ENCODE assay signal across 27 cellular contexts in the genomic region with DNA sequence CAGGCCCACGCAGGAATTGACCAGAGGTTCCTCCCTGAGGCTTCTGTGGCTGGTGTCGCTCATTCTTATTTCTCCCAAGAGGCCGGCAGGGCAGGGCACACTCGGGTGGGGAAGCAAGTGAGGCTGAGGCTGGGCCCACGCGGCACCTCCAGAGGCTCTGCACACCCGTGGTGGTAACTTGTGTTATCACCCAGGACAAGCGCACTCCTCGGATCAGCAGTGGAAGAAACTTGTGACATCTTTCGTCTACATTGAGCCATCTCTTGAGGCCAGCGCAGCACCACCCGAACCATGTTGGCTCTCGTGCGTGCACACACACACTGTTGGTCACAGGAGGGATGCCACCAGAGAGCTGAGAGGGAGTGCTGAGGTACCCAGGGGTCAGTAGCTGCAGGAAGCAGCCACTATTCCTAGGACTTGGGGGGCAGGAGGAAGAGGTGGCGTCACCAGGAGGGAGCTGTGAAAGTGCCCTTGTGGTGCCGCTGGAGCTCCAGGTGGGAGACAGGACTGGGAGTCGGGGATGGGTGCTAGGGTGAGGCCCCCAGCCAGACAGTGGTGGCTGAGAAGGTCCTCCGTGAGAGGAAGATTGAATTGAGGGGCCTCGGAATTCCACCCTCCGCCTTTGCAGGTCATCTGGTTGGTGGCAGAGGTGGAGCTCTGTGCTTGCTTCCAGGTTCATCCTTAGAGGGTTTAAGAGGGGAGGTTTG. TPM values are rescaled to one million over a fixed set of nuclear protein-coding genes. Genes with fewer than 3 reads are reported as not detected.
A peak's percentile ranks its signal among the peaks of the same experiment; 100 is the strongest.
DNase-seq lines count a peak whose midpoint lies in the region; ATAC-seq and TF ChIP-seq lines count a peak whose summit lies in the region.
"Had no signal": no experiment of that assay in that cellular context is flagged by ENCODE, and none has a peak within 500 bp of the region (broad histone marks: within the 10 kb centered on the region; RNA-seq: fewer than 3 reads in every experiment).

No MANE protein-coding gene starts in this region.

- no peak overlapping the region for H2BK15ac ChIP-seq in mesenchymal stem cell (ENCODE audit: low read depth, poor library complexity, severe bottlenecking)

- no peaks in the 10 kb centered on the region for H3K9me3 Mint-ChIP-seq in stimulated activated naive CD8-positive, alpha-beta T cell treated with anti-CD3 and anti-CD28 coated beads, Interleukin-15, Interleukin-2, amounts not matched to agents 100 ng/mL and 50 ng/mL, for 24 hours
- no peaks in the 10 kb centered on the region for H3K9me3 Mint-ChIP-seq in T-helper 2 cell treated with Interferon-gamma antibody and Interleukin-4, amounts not matched to agents 5 μg/mL and 100 μg/mL, for 36 hours
- H3K9me3 Mint-ChIP-seq: activated naive CD4-positive, alpha-beta T cell treated with anti-CD3 and anti-CD28 coated beads for 36 hours; activated T-cell treated with anti-CD3 and anti-CD28 coated beads, Interleukin-2, amount 50 U/mL, for 4 hours; dendritic cell treated with granulocyte-macrophage colony-stimulating factor and Interleukin-4, amounts not matched to agents 40 ng/mL and 50 ng/mL, for 4 days; T-cell had no signal

- peaks cover 75% of the 10 kb centered on the region for H3K36me3 Mint-ChIP-seq in stimulated activated naive CD8-positive, alpha-beta T cell treated with anti-CD3 and anti-CD28 coated beads, Interleukin-15, Interleukin-2, amounts not matched to agents 100 ng/mL and 50 ng/mL, for 24 hours (ENCODE audit: low read depth)
- peaks cover 65% of the 10 kb centered on the region for H3K36me3 Mint-ChIP-seq in T-helper 2 cell treated with Interferon-gamma antibody and Interleukin-4, amounts not matched to agents 5 μg/mL and 100 μg/mL, for 36 hours (ENCODE audit: low read depth)

- H3K4me1 Mint-ChIP-seq in stimulated activated naive CD8-positive, alpha-beta T cell treated with anti-CD3 and anti-CD28 coated beads, Interleukin-15, Interleukin-2, amounts not matched to agents 100 ng/mL and 50 ng/mL, for 24 hours (ENCODE audit: low read depth): peaks cover 30% of the 10 kb centered on the region
- peaks cover 19% of the 10 kb centered on the region for H3K4me1 Mint-ChIP-seq in T-helper 2 cell treated with Interferon-gamma antibody and Interleukin-4, amounts not matched to agents 5 μg/mL and 100 μg/mL, for 36 hours (ENCODE audit: low read depth)

- dilution Hi-C loops in mammary epithelial cell (cut with HindIII; ENCODE audit: low sequenced_read_pairs): no loop called here

- no peak overlapping the region for H3K4me3 Mint-ChIP-seq in stimulated activated naive CD8-positive, alpha-beta T cell treated with anti-CD3 and anti-CD28 coated beads, Interleukin-15, Interleukin-2, amounts not matched to agents 100 ng/mL and 50 ng/mL, for 24 hours
- no peak overlapping the region for H3K4me3 Mint-ChIP-seq in T-helper 2 cell treated with Interferon-gamma antibody and Interleukin-4, amounts not matched to agents 5 μg/mL and 100 μg/mL, for 36 hours
- H3K4me3 Mint-ChIP-seq: activated naive CD4-positive, alpha-beta T cell treated with anti-CD3 and anti-CD28 coated beads for 36 hours; activated T-cell treated with anti-CD3 and anti-CD28 coated beads, Interleukin-2, amount 50 U/mL, for 4 hours; dendritic cell treated with granulocyte-macrophage colony-stimulating factor and Interleukin-4, amounts not matched to agents 40 ng/mL and 50 ng/mL, for 4 days had no signal

- H3K36me3 ChIP-seq in mammary epithelial cell (ENCODE audit: insufficient read depth, low read length): peaks cover 32% of the 10 kb centered on the region
- H3K36me3 ChIP-seq in mesenchymal stem cell (ENCODE audit: control insufficient read depth in 1 of 2, insufficient read depth in 2 of 2, low read depth in 1 of 2, low read length in 2 of 2): peaks cover 70 to 96% of the 10 kb centered on the region in 2 experiments
- peaks cover 94% of the 10 kb centered on the region for H3K36me3 ChIP-seq in upper lobe of right lung

- peak overlapping the region; percentile 45 for H4K91ac ChIP-seq in mesenchymal stem cell (ENCODE audit: low read length)

- WGBS in mammary epithelial cell (ENCODE audit: low coverage, missing lambda C conversion rate): 90% methylated on average over 9 of the region's 20 CpGs
- 96% methylated on average over 20 of the region's 20 CpGs for WGBS in mesenchymal stem cell

- in situ Hi-C loops in mammary epithelial cell (cut with MboI; ENCODE audit: low sequenced_read_pairs in 2 of 2): no loop called here

- no peak overlapping the region for H3K4ac ChIP-seq in mesenchymal stem cell (ENCODE audit: low read depth in 1 of 2, low read length in 2 of 2)

- H3K27ac Mint-ChIP-seq in stimulated activated naive CD8-positive, alpha-beta T cell treated with anti-CD3 and anti-CD28 coated beads, Interleukin-15, Interleukin-2, amounts not matched to agents 100 ng/mL and 50 ng/mL, for 24 hours: peak overlapping the region; percentile 28
- H3K27ac Mint-ChIP-seq in T-helper 2 cell treated with Interferon-gamma antibody and Interleukin-4, amounts not matched to agents 5 μg/mL and 100 μg/mL, for 36 hours: no peak overlapping the region
- H3K27ac Mint-ChIP-seq: activated naive CD4-positive, alpha-beta T cell treated with anti-CD3 and anti-CD28 coated beads for 36 hours; dendritic cell treated with granulocyte-macrophage colony-stimulating factor and Interleukin-4, amounts not matched to agents 40 ng/mL and 50 ng/mL, for 4 days; T-cell had no signal

- H3K27ac ChIP-seq in mammary epithelial cell (ENCODE audit: insufficient read depth, low read depth, low read length): peak overlapping the region; percentile 89
- H3K27ac ChIP-seq in mesenchymal stem cell (ENCODE audit: low read length, poor library complexity, severe bottlenecking): peak overlapping the region; percentile 54
- no peak overlapping the region for H3K27ac ChIP-seq in upper lobe of right lung
- H3K27ac ChIP-seq: thoracic aorta had no signal

- H2BK120ac ChIP-seq in mesenchymal stem cell (ENCODE audit: low read depth, low read length): no peak overlapping the region

- BruUV-seq in mammary epithelial cell (replicated peaks; lab: Mats Ljungman, UMichigan): no TSS peak

- intact Hi-C loops in mammary epithelial cell (cut with micrococcal nuclease) (no loop called here), upper lobe of right lung (cut with DNase I) (no loop called here)

- H3K9ac ChIP-seq in mammary epithelial cell (ENCODE audit: insufficient read depth, low read length) (no peak overlapping the region), mesenchymal stem cell (ENCODE audit: low read length) (peak overlapping the region; percentile 68)

- H3K9me3 ChIP-seq in mammary epithelial cell (replicated peaks; ENCODE audit: insufficient read depth, low read length) (no peaks in the 10 kb centered on the region), mesenchymal stem cell (ENCODE audit: control insufficient read depth, low read length) (no peaks in the 10 kb centered on the region), upper lobe of right lung (no peaks in the 10 kb centered on the region)
- H3K9me3 ChIP-seq: HAP-1, thoracic aorta had no signal

- ATAC-seq in stimulated activated naive CD8-positive, alpha-beta T cell treated with anti-CD3 and anti-CD28 coated beads, Interleukin-15, Interleukin-2, amounts not matched to agents 100 U/mL and 50 U/mL, for 24 hours: no peak
- ATAC-seq in upper lobe of right lung: peak; percentile 81
- no peak for ATAC-seq in HG03135 (IDR thresholded peaks at IDR 0.05; ENCODE audit: unreplicated experiment)
- ATAC-seq: T-cell had no signal

- peak overlapping the region; percentile 79 for H3K4me2 ChIP-seq in mammary epithelial cell (ENCODE audit: insufficient read depth, low read depth, low read length)
- H3K4me2 ChIP-seq in mesenchymal stem cell (ENCODE audit: low read length, poor library complexity, severe bottlenecking): no peak overlapping the region

- CTCF ChIA-PET in mammary epithelial cell (lab: Charles Lee; ENCODE audit: low non-redundant PET): no interaction called here

- H3K79me2 ChIP-seq in mammary epithelial cell (ENCODE audit: insufficient read depth, low read length): peaks cover 90% of the 10 kb centered on the region

- peak overlapping the region; percentile 54 for H2AFZ ChIP-seq in mammary epithelial cell (ENCODE audit: low read depth, low read length)
- H2AFZ ChIP-seq in mesenchymal stem cell (ENCODE audit: low read depth, low read length): no peak overlapping the region

- no peak overlapping the region for H3K14ac ChIP-seq in mesenchymal stem cell (ENCODE audit: low read length in 2 of 2)

- H2BK12ac ChIP-seq in mesenchymal stem cell (ENCODE audit: low read length in 2 of 2): no peak overlapping the region

- no peak overlapping the region for H3K18ac ChIP-seq in mesenchymal stem cell (ENCODE audit: low read depth in 1 of 2, low read length in 2 of 2)

- H3K4me1 ChIP-seq in mammary epithelial cell (ENCODE audit: insufficient read depth, low read length) (peaks cover 21% of the 10 kb centered on the region), mesenchymal stem cell (ENCODE audit: control insufficient read depth, insufficient read depth, low read depth, low read length) (peaks cover 9% of the 10 kb centered on the region), upper lobe of right lung (no peaks in the 10 kb centered on the region)
- H3K4me1 ChIP-seq: HAP-1 had no signal

- no peak for TF ChIP-seq CTCF in mammary epithelial cell (conservative IDR thresholded peaks at IDR 0.05 in 1 of 2, IDR thresholded peaks at IDR 0.05 in 1 of 2; ENCODE audit: extremely low read depth in 1 of 2, insufficient read depth in 1 of 2, low read depth in 1 of 2, low read length in 2 of 2)
- no peak for TF ChIP-seq CTCF in upper lobe of right lung (IDR thresholded peaks at IDR 0.05)
- TF ChIP-seq CTCF in foreskin fibroblast (IDR thresholded peaks at IDR 0.05; ENCODE audit: low read depth, low read length): no peak

- H3K27me3 ChIP-seq in mammary epithelial cell (ENCODE audit: insufficient read depth, low read length): no peaks in the 10 kb centered on the region
- H3K27me3 ChIP-seq in mesenchymal stem cell (ENCODE audit: control insufficient read depth in 1 of 2, insufficient read depth in 1 of 2, low read length in 2 of 2): no peaks in the 10 kb centered on the region
- H3K27me3 ChIP-seq in upper lobe of right lung: no peaks in the 10 kb centered on the region

- H3K23ac ChIP-seq in mesenchymal stem cell (ENCODE audit: low read length in 2 of 2): no peak overlapping the region

- DNase-seq in stimulated activated naive CD8-positive, alpha-beta T cell treated with anti-CD3 and anti-CD28 coated beads, Interleukin-15, Interleukin-2, amounts not matched to agents 100 U/mL and 50 U/mL, for 24 hours: no peak
- no peak for DNase-seq in mammary epithelial cell
- no peak for DNase-seq in mesenchymal stem cell
- DNase-seq in upper lobe of right lung: peak; percentile 65
- DNase-seq in T-helper 2 cell treated with Interferon-gamma antibody and Interleukin-4, amounts not matched to agents 5 μg/mL and 100 μg/mL, for 36 hours (ENCODE audit: low spot score): no peak
- DNase-seq in foreskin fibroblast: no peak
- DNase-seq: activated CD4-positive, alpha-beta T cell treated with anti-CD3 and anti-CD28 coated beads for 1 hour; activated naive CD4-positive, alpha-beta T cell treated with anti-CD3 and anti-CD28 coated beads for 36 hours; activated T-cell treated with anti-CD3 and anti-CD28 coated beads, Interleukin-2, amount 50 U/mL, for 4 hours; amniotic stem cell; C1 segment of cervical spinal cord; islet precursor cell; NCI-H1092 treated with DMSO at 0.1 percent for 48 hours; NCI-H2029 treated with DMSO at 0.1 percent for 48 hours; NCI-H2227 treated with DMSO at 0.1 percent for 48 hours; NCI-H774; nucleus accumbens; OCI-M1; stimulated activated CD4-positive, alpha-beta T cell treated with anti-CD3 and anti-CD28 coated beads, Interleukin-2, amount 100 ng/mL, for 24 hours; T-cell had no signal

- H3K4me3 ChIP-seq in mammary epithelial cell (replicated peaks in 1 of 3; ENCODE audit: insufficient read depth in 1 of 3, low read depth in 2 of 3, low read length in 3 of 3) (no peak overlapping the region), mesenchymal stem cell (ENCODE audit: insufficient read depth in 1 of 2, low read depth in 1 of 2, low read length in 2 of 2) (no peak overlapping the region), upper lobe of right lung (no peak overlapping the region), foreskin fibroblast (ENCODE audit: low read depth in 1 of 2, low read length in 2 of 2) (no peak overlapping the region)
- H3K4me3 ChIP-seq: GM12878, HAP-1, lung, thoracic aorta had no signal

- no peak overlapping the region for H4K8ac ChIP-seq in mesenchymal stem cell (ENCODE audit: low read length)

- no peak overlapping the region for H2BK5ac ChIP-seq in mesenchymal stem cell (ENCODE audit: low read depth, low read length, poor library complexity, severe bottlenecking)

- no peaks in the 10 kb centered on the region for H4K20me1 ChIP-seq in mammary epithelial cell (ENCODE audit: insufficient read depth, low read length)

- no peak overlapping the region for H2AK5ac ChIP-seq in mesenchymal stem cell (ENCODE audit: low read length, severe bottlenecking)

- peaks cover 54% of the 10 kb centered on the region for H3K79me1 ChIP-seq in mesenchymal stem cell (replicated peaks; ENCODE audit: low read length, poor library complexity, severe bottlenecking)

- H3K27me3 Mint-ChIP-seq in stimulated activated naive CD8-positive, alpha-beta T cell treated with anti-CD3 and anti-CD28 coated beads, Interleukin-15, Interleukin-2, amounts not matched to agents 100 ng/mL and 50 ng/mL, for 24 hours: no peaks in the 10 kb centered on the region
- H3K27me3 Mint-ChIP-seq in T-helper 2 cell treated with Interferon-gamma antibody and Interleukin-4, amounts not matched to agents 5 μg/mL and 100 μg/mL, for 36 hours (ENCODE audit: low read depth): no peaks in the 10 kb centered on the region
- H3K27me3 Mint-ChIP-seq: dendritic cell treated with granulocyte-macrophage colony-stimulating factor and Interleukin-4, amounts not matched to agents 40 ng/mL and 50 ng/mL, for 4 days; T-cell had no signal

RNA-seq across cellular contexts. Expression of a gene that starts 6.4 kb away (rescaled TPM):
- total RNA-seq in mammary epithelial cell (10 to 100 TPM; 13.5 to 47.7 TPM), upper lobe of right lung (23.5 TPM)
- 127 TPM for polyA plus RNA-seq in mammary epithelial cell
- 17.7 TPM for polyA minus RNA-seq in mammary epithelial cell
- 102 TPM for polyA plus RNA-seq in mesenchymal stem cell (2013, experiment 1 of 2)
- polyA plus RNA-seq in mesenchymal stem cell (2013, experiment 2 of 2): 105 TPM

RNA-seq across cellular contexts. Expression of a gene that starts 8.0 kb away (rescaled TPM):
- 10 to 100 TPM; 47.2 to 82.2 TPM for total RNA-seq in mammary epithelial cell
- polyA plus RNA-seq in mammary epithelial cell: 117 TPM
- 54.6 TPM for polyA minus RNA-seq in mammary epithelial cell
- 94.6 TPM for polyA plus RNA-seq in mesenchymal stem cell (2013, experiment 1 of 2)
- 92.6 TPM for polyA plus RNA-seq in mesenchymal stem cell (2013, experiment 2 of 2)
- 29.4 TPM for total RNA-seq in upper lobe of right lung
